Comparison of ENCODE assay signal across 12 cellular contexts in the genomic region with DNA sequence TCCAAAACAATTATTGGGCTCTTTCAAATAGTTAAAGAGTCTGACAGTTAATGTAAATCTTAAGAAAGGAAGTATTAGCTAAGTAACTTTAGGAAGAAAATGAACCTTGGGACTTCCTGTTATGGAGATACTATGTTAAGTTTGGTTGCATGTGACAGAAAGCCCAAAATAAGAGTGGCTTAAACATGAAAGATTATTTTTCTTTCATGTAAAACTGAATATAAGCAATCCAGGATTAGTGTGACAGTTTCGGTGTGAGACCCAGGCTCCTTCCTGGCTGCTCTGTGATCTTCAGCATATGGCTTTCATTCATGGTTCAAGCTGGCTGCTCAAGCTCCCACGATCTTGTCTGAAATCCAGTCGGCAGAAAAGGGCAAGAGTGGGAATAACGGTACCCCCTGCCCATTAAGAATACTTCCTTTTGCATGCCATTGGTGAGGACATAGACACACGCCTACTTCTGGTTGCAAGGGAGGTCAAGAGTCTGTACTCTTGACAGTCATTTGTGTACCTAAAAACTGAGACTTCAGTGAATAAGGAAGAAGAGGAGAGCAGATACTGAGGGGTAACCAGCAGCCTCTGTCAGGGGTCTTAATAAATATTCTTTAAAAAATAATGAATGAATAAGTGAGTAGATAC. TPM values are rescaled to one million over a fixed set of nuclear protein-coding genes. Genes with fewer than 3 reads are reported as not detected.
DNase-seq lines count a peak whose midpoint lies in the region; ATAC-seq and TF ChIP-seq lines count a peak whose summit lies in the region.
"Had no signal": no experiment of that assay in that cellular context is flagged by ENCODE, and none has a peak within 500 bp of the region (broad histone marks: within the 10 kb centered on the region; RNA-seq: fewer than 3 reads in every experiment).

No MANE protein-coding gene starts in this region.

- peak overlapping the region; percentile 91 to 94 (median 93) for H3K27ac Mint-ChIP-seq in CD4-positive, CD25-positive, alpha-beta regulatory T cell

- H3K4me3 ChIP-seq in CD4-positive, CD25-positive, alpha-beta regulatory T cell (ENCODE audit: low read depth, low read length) = peak overlapping the region; percentile 100
- H3K4me3 ChIP-seq in PC-3 (ENCODE audit: low read length) (no peak overlapping the region), suprapubic skin (no peak overlapping the region)

- H3K4me1 Mint-ChIP-seq in CD4-positive, CD25-positive, alpha-beta regulatory T cell = peaks cover 25 to 52% (median 45%) of the 10 kb centered on the region in 4 donors

- peak overlapping the region; percentile 78 to 91 (median 80) for H3K4me3 Mint-ChIP-seq in CD4-positive, CD25-positive, alpha-beta regulatory T cell

- H3K36me3 Mint-ChIP-seq in CD4-positive, CD25-positive, alpha-beta regulatory T cell = peaks cover 14% of the 10 kb centered on the region

- BruUV-seq in PC-3 (replicated peaks; lab: Mats Ljungman, UMichigan) = no TSS peak

- no peak for TF ChIP-seq EP300 in suprapubic skin (IDR thresholded peaks at IDR 0.05)

- no peak for TF ChIP-seq CTCF in PC-3 (conservative IDR thresholded peaks at IDR 0.05; ENCODE audit: low read depth, low read length)
- no peak for TF ChIP-seq CTCF in suprapubic skin (IDR thresholded peaks at IDR 0.05)

- DNase-seq in CD4-positive, CD25-positive, alpha-beta regulatory T cell = peak in 2 of 3 donors; percentile 15 to 57
- DNase-seq in PC-3 = no peak
- peak; percentile 40 for DNase-seq in islet precursor cell
- no peak for DNase-seq in H4 (ENCODE audit: low spot score)
- no peak for DNase-seq in suprapubic skin (ENCODE audit: low spot score in 2 of 2)
- no peak for DNase-seq in DMS53 treated with DMSO at 0.1 percent for 48 hours (lab: John Stamatoyannopoulos, UW; ENCODE audit: unreplicated experiment)
- DNase-seq: foreskin keratinocyte, kidney glomerular epithelial cell, NCI-H2029 had no signal

- no peak for TF ChIP-seq POLR2A in suprapubic skin (IDR thresholded peaks at IDR 0.05)

- no peak overlapping the region for H2AFZ ChIP-seq in PC-3 (ENCODE audit: low read length)

- H3K79me2 ChIP-seq in PC-3 (ENCODE audit: low read length) = peaks cover 41% of the 10 kb centered on the region

- H3K9me2 ChIP-seq in PC-3 (replicated peaks; ENCODE audit: low read length) = no peaks in the 10 kb centered on the region

- no peaks in the 10 kb centered on the region for H4K20me1 ChIP-seq in PC-3 (ENCODE audit: low read length)

- no peaks in the 10 kb centered on the region for H3K9me3 ChIP-seq in CD4-positive, CD25-positive, alpha-beta regulatory T cell (ENCODE audit: control insufficient read depth in 2 of 2, low read length in 2 of 2)
- H3K9me3 ChIP-seq in PC-3 (ENCODE audit: low read length) (no peaks in the 10 kb centered on the region), suprapubic skin (no peaks in the 10 kb centered on the region)

- no peaks in the 10 kb centered on the region for H3K9me3 Mint-ChIP-seq in CD4-positive, CD25-positive, alpha-beta regulatory T cell

- POLR2A ChIA-PET in PC-3 (lab: Charles Lee; ENCODE audit: unreplicated experiment) = no interaction called here

- 59% methylated on average over 5 of the region's 5 CpGs for WGBS in suprapubic skin

- ATAC-seq in CD4-positive, CD25-positive, alpha-beta regulatory T cell (ENCODE audit: low read depth in 2 of 2) = no peak
- ATAC-seq in GM18511 (IDR thresholded peaks at IDR 0.05; ENCODE audit: unreplicated experiment) = peak; percentile 21
- no peak for ATAC-seq in PC-3
- no peak for ATAC-seq in GM18502 (IDR thresholded peaks at IDR 0.05; ENCODE audit: poor library complexity, unreplicated experiment)
- ATAC-seq: foreskin keratinocyte had no signal

- no peaks in the 10 kb centered on the region for H3K27me3 ChIP-seq in CD4-positive, CD25-positive, alpha-beta regulatory T cell (ENCODE audit: control insufficient read depth, insufficient read depth, low read length)
- H3K27me3 ChIP-seq in PC-3 (ENCODE audit: low read length) = no peaks in the 10 kb centered on the region
- no peaks in the 10 kb centered on the region for H3K27me3 ChIP-seq in suprapubic skin
- H3K27me3 ChIP-seq: foreskin keratinocyte had no signal

- CTCF ChIA-PET in PC-3 (lab: Charles Lee) = interaction anchor here (1.0 kb wide), 1 partner anchor 131 kb away, joined by 4 read pairs; no protein-coding TSS in a partner anchor

- H3K36me3 ChIP-seq in CD4-positive, CD25-positive, alpha-beta regulatory T cell (ENCODE audit: control insufficient read depth, insufficient read depth, low read length) = no peaks in the 10 kb centered on the region
- H3K36me3 ChIP-seq in PC-3 (ENCODE audit: low read depth, low read length) = no peaks in the 10 kb centered on the region
- peaks cover 4% of the 10 kb centered on the region for H3K36me3 ChIP-seq in suprapubic skin

- H3K4me1 ChIP-seq in CD4-positive, CD25-positive, alpha-beta regulatory T cell (ENCODE audit: control insufficient read depth, insufficient read depth, low read length, poor library complexity, severe bottlenecking) = peaks cover 42% of the 10 kb centered on the region
- peaks cover 17% of the 10 kb centered on the region for H3K4me1 ChIP-seq in PC-3 (ENCODE audit: insufficient read depth, low read length)
- peaks cover 25% of the 10 kb centered on the region for H3K4me1 ChIP-seq in suprapubic skin

- no peak overlapping the region for H3K9ac ChIP-seq in PC-3 (ENCODE audit: low read length)

- H3F3A ChIP-seq in PC-3 (ENCODE audit: low read length, unreplicated experiment) = no peaks in the 10 kb centered on the region

- intact Hi-C loops in PC-3 (cut with micrococcal nuclease) = no loop called here

- peaks cover 4% of the 10 kb centered on the region for H3K27me3 Mint-ChIP-seq in CD4-positive, CD25-positive, alpha-beta regulatory T cell

- H3K27ac ChIP-seq in CD4-positive, CD25-positive, alpha-beta regulatory T cell (ENCODE audit: insufficient read depth, low read length, poor library complexity, severe bottlenecking) = peak overlapping the region; percentile 91
- no peak overlapping the region for H3K27ac ChIP-seq in PC-3 (ENCODE audit: low read length)
- H3K27ac ChIP-seq in suprapubic skin = no peak overlapping the region
- H3K27ac ChIP-seq: foreskin keratinocyte had no signal

- 0 out of 2 replicates have a peak overlapping the region, but pooled peaks have one; percentile 90 for H3K4me2 ChIP-seq in PC-3 (ENCODE audit: low read length)

RNA-seq across cellular contexts. Expression of a gene that starts 2.2 kb away (rescaled TPM):
- total RNA-seq in CD4-positive, CD25-positive, alpha-beta regulatory T cell = 34.5 TPM
- 10 to 100 TPM; 31.5 to 40.2 (median 32.8) TPM for polyA plus RNA-seq in CD4-positive, CD25-positive, alpha-beta regulatory T cell
- total RNA-seq in PC-3 (2014; rRNA removed) (20.3 and 22.1 TPM in 2 replicates), suprapubic skin (10 to 100 TPM; 11.7 to 25.5 (median 19.4) TPM)
- total RNA-seq in H4 (2014; rRNA removed; shearing (Covaris generic)) = 29.9 and 41.6 TPM in 2 replicates

RNA-seq across cellular contexts. Expression of a gene that starts 17.3 kb away (rescaled TPM):
- not detected for total RNA-seq in CD4-positive, CD25-positive, alpha-beta regulatory T cell
- polyA plus RNA-seq in CD4-positive, CD25-positive, alpha-beta regulatory T cell = under 1 TPM in 1 of 4 donors, not detected in 3; 0.45 TPM
- total RNA-seq in PC-3 (2014; rRNA removed) (not detected in 2 replicates), suprapubic skin (10 to 100 TPM in 3 of 4 donors, 1 to 10 TPM in 1; 3.5 to 36.1 (median 20.8) TPM)
- total RNA-seq in H4 (2014; rRNA removed; shearing (Covaris generic)) = not detected in 2 replicates
- total RNA-seq: HT-29 had no signal

RNA-seq across cellular contexts. Expression of a gene that starts 50.7 kb away (rescaled TPM):
- 0.79 TPM for total RNA-seq in CD4-positive, CD25-positive, alpha-beta regulatory T cell
- polyA plus RNA-seq in CD4-positive, CD25-positive, alpha-beta regulatory T cell = under 1 TPM in 2 of 4 donors, not detected in 2; 0.10 to 0.14 TPM
- total RNA-seq in PC-3 (2014; rRNA removed) (6.7 and 9.3 TPM in 2 replicates), suprapubic skin (10 to 100 TPM in 3 of 4 donors, 1 to 10 TPM in 1; 9.3 to 48.9 (median 20.0) TPM)
- total RNA-seq in H4 (2014; rRNA removed; shearing (Covaris generic)) = 2.0 and 3.0 TPM in 2 replicates

Comparison
In these comparisons a context has a peak if more than half of its experiments do, and no peak if none do; other contexts are left out.
1. DNase-seq: peak in CD4-positive, CD25-positive, alpha-beta regulatory T cell (2 of 3) and islet precursor cell (single experiment); none in PC-3 (single experiment), H4 (single experiment), suprapubic skin (0 of 2) and DMS53 treated with DMSO at 0.1 percent for 48 hours (single experiment).